8 cellular contexts compared by ENCODE assay signal in genomic region chr17:59361916-59362810, GRCh38. TPM values are rescaled to one million over a fixed set of nuclear protein-coding genes. Genes with fewer than 3 reads are reported as not detected.
DNase-seq lines count a peak whose midpoint lies in the region; ATAC-seq lines count a peak whose summit lies in the region.

No MANE protein-coding gene starts in this region.

- H2BK12ac ChIP-seq in trophoblast cell (ENCODE audit: low read length), result no peak overlapping the region

- no peaks in the 10 kb centered on the region for H3K9me3 ChIP-seq in effector memory CD4-positive, alpha-beta T cell (ENCODE audit: control insufficient read depth, low read length)
- H3K9me3 ChIP-seq in trophoblast cell (ENCODE audit: insufficient read depth, low read depth, low read length), result no peaks in the 10 kb centered on the region

- H3K14ac ChIP-seq in trophoblast cell (ENCODE audit: low read length), result no peak overlapping the region

- H2AFZ ChIP-seq in trophoblast cell (ENCODE audit: insufficient read depth, low read length, poor library complexity), result no peak overlapping the region

- WGBS in trophoblast cell (ENCODE audit: extremely low coverage, insufficient coverage, insufficient read length), result no CpG with 5 or more reads among the region's 7 CpGs

- H3K36me3 ChIP-seq in effector memory CD4-positive, alpha-beta T cell (ENCODE audit: control insufficient read depth, insufficient read depth, low read length), result no peaks in the 10 kb centered on the region
- H3K36me3 ChIP-seq in trophoblast cell (ENCODE audit: control insufficient read depth in 1 of 2, insufficient read depth in 2 of 2, low read length in 2 of 2), result peaks cover 2 to 3% of the 10 kb centered on the region in 2 experiments

- no peak overlapping the region for H2AK5ac ChIP-seq in trophoblast cell (ENCODE audit: low read length)

- no peak overlapping the region for H3K4me2 ChIP-seq in trophoblast cell (ENCODE audit: low read length)

- H3K27me3 ChIP-seq in effector memory CD4-positive, alpha-beta T cell (replicated peaks; ENCODE audit: control insufficient read depth, insufficient read depth, low read length, poor library complexity, severe bottlenecking), result no peaks in the 10 kb centered on the region
- no peaks in the 10 kb centered on the region for H3K27me3 ChIP-seq in trophoblast cell (ENCODE audit: insufficient read depth, low read length)

- peaks cover 3% of the 10 kb centered on the region for H3K79me2 ChIP-seq in trophoblast cell (ENCODE audit: control insufficient read depth, insufficient read depth, low read length, poor library complexity)

- H4K8ac ChIP-seq in trophoblast cell (ENCODE audit: low read depth, low read length), result no peak overlapping the region

- no peak overlapping the region for H3K23ac ChIP-seq in trophoblast cell (ENCODE audit: low read length)

- ATAC-seq in HG03097 (IDR thresholded peaks at IDR 0.05; ENCODE audit: low FRiP score, unreplicated experiment), result peak; percentile 48

- H4K91ac ChIP-seq in trophoblast cell (ENCODE audit: low read depth, low read length), result no peak overlapping the region

- H3K79me1 ChIP-seq in trophoblast cell (ENCODE audit: low read length), result peaks cover 11% of the 10 kb centered on the region

- H2BK5ac ChIP-seq in trophoblast cell (ENCODE audit: low read depth, low read length, poor library complexity), result no peak overlapping the region

- H3K4me3 ChIP-seq in effector memory CD4-positive, alpha-beta T cell (ENCODE audit: insufficient read depth, low read depth, low read length, poor library complexity, severe bottlenecking), result peak overlapping the region; percentile 38
- H3K4me3 ChIP-seq in trophoblast cell (ENCODE audit: low read depth, low read length), result no peak overlapping the region

- peak overlapping the region; percentile 61 for H3K4ac ChIP-seq in trophoblast cell (ENCODE audit: low read depth, low read length)

- H3K4me1 ChIP-seq in effector memory CD4-positive, alpha-beta T cell (ENCODE audit: control insufficient read depth, insufficient read depth, low read length, poor library complexity, severe bottlenecking), result peaks cover 59% of the 10 kb centered on the region
- peaks cover 24 to 31% of the 10 kb centered on the region in 2 experiments for H3K4me1 ChIP-seq in trophoblast cell (ENCODE audit: control insufficient read depth in 1 of 2, insufficient read depth in 2 of 2, low read length in 2 of 2)

- DNase-seq in NCI-H510A treated with DMSO at 0.1 percent for 48 hours (lab: John Stamatoyannopoulos, UW) (peak; percentile 25), NCI-H510A (lab: John Stamatoyannopoulos, UW) (no peak), trophoblast cell (no peak), KG1 (lab: John Stamatoyannopoulos, UW) (no peak), NCI-H2196 treated with DMSO at 0.1 percent for 48 hours (lab: John Stamatoyannopoulos, UW; ENCODE audit: unreplicated experiment) (no peak)
- DNase-seq in activated CD4-positive, alpha-beta T cell treated with anti-CD3 and anti-CD28 coated beads for 1 hour, result peak; percentile 22
- DNase-seq in effector memory CD4-positive, alpha-beta T cell, result peak in 1 of 3 donors; percentile 15

- H3K18ac ChIP-seq in trophoblast cell (ENCODE audit: low read length), result no peak overlapping the region

- H4K12ac ChIP-seq in trophoblast cell (ENCODE audit: low read depth, low read length), result no peak overlapping the region

- H3K27ac ChIP-seq in effector memory CD4-positive, alpha-beta T cell (ENCODE audit: insufficient read depth, low read length, poor library complexity, severe bottlenecking), result peak overlapping the region; percentile 52
- no peak overlapping the region for H3K27ac ChIP-seq in trophoblast cell (ENCODE audit: low read depth, low read length)

- no peak overlapping the region for H3K9ac ChIP-seq in trophoblast cell (ENCODE audit: low read length)

- H2BK120ac ChIP-seq in trophoblast cell (ENCODE audit: insufficient read depth, low read length, poor library complexity), result no peak overlapping the region

RNA-seq across cellular contexts. Expression of gene YPEL2, which starts 30.7 kb away (rescaled TPM):
- polyA plus RNA-seq in trophoblast cell (2013), result 17.0 and 17.3 TPM in 2 replicates

Comparison
In these comparisons a context has a peak if more than half of its experiments do, and no peak if none do; other contexts are left out.
1. DNase-seq: peak in NCI-H510A treated with DMSO at 0.1 percent for 48 hours (single experiment) and activated CD4-positive, alpha-beta T cell treated with anti-CD3 and anti-CD28 coated beads for 1 hour (single experiment); none in NCI-H510A (single experiment), trophoblast cell (0 of 2), KG1 (single experiment) and NCI-H2196 treated with DMSO at 0.1 percent for 48 hours (single experiment).